ENCODE assay signal across 19 cellular contexts in genomic region chr4:183897193-183897592, GRCh38. TPM values are rescaled to one million over a fixed set of nuclear protein-coding genes. Genes with fewer than 3 reads are reported as not detected.
"Had no signal": no experiment of that assay in that cellular context is flagged by ENCODE, and none has a peak within 500 bp of the region (broad histone marks: within the 10 kb centered on the region; RNA-seq: fewer than 3 reads in every experiment).

No MANE protein-coding gene starts in this region.

- H3K9me3 ChIP-seq: SK-N-SH had no signal

- H3K27ac ChIP-seq: HL-60, KMS-11, RWPE1 had no signal

- ATAC-seq: K562, T-cell had no signal

- H3K9ac ChIP-seq: KMS-11, SK-N-SH had no signal

- H3K4me2 ChIP-seq: KMS-11, SK-N-SH had no signal

- DNase-seq: Kasumi-1, MM.1S, NCI-H1092 treated with DMSO at 0.1 percent for 48 hours, NCI-H1436, NCI-H187, NCI-H2029 treated with DMSO at 0.1 percent for 48 hours, NCI-H2227 treated with DMSO at 0.1 percent for 48 hours, NCI-H524, NCI-H69, NCI-H774, SHP77, SK-N-SH, SW 1271, T-cell had no signal

- H3K4me3 ChIP-seq: K562 had no signal

RNA-seq across cellular contexts. Expression of gene STOX2, which starts 7.9 kb away (rescaled TPM):
- total RNA-seq: K562 had no signal
- polyA plus RNA-seq: IgD-negative memory B cell, K562 had no signal
